In genomic region chr19:48812094-48812929, GRCh38 we compare ENCODE assay signal across 9 cellular contexts. TPM values are rescaled to one million over a fixed set of nuclear protein-coding genes. Genes with fewer than 3 reads are reported as not detected.
DNase-seq lines count a peak whose midpoint lies in the region; ATAC-seq and TF ChIP-seq lines count a peak whose summit lies in the region.
"Had no signal": no experiment of that assay in that cellular context is flagged by ENCODE, and none has a peak within 500 bp of the region (broad histone marks: within the 10 kb centered on the region; RNA-seq: fewer than 3 reads in every experiment).

No MANE protein-coding gene starts in this region.

- H3K27me3 ChIP-seq in dorsolateral prefrontal cortex = no peaks in the 10 kb centered on the region
- H3K27me3 ChIP-seq in liver (ENCODE audit: control insufficient read depth in 4 of 4, insufficient read depth in 4 of 4, low read length in 3 of 4) = no peaks in the 10 kb centered on the region

- peak; percentile 49 for ATAC-seq in HG02571 (IDR thresholded peaks at IDR 0.05; ENCODE audit: unreplicated experiment)

- H3K4me1 ChIP-seq in liver (ENCODE audit: control insufficient read depth in 4 of 4, insufficient read depth in 4 of 4, low read length in 3 of 4) = peaks cover 7 to 57% (median 42%) of the 10 kb centered on the region in 4 donors

- DNase-seq in DMS53 (lab: John Stamatoyannopoulos, UW) = peak; percentile 96
- DNase-seq in NCI-H2171 treated with DMSO at 0.1 percent for 48 hours (lab: John Stamatoyannopoulos, UW) = peak; percentile 98
- peak; percentile 50 for DNase-seq in activated CD4-positive, alpha-beta T cell treated with anti-CD3 and anti-CD28 coated beads, Interleukin-2, amount 50 U/mL, for 1 hour
- peak; percentile 69 to 86 (median 76) for DNase-seq in dorsolateral prefrontal cortex
- DNase-seq in stimulated activated CD4-positive, alpha-beta T cell treated with anti-CD3 and anti-CD28 coated beads, TNF-alpha, amount 100 ng/mL, for 4 hours (ENCODE audit: low read depth in 3 of 3) = peak in 2 of 3 experiments; percentile 26 to 46
- no peak for DNase-seq in HK-2 (ENCODE audit: unreplicated experiment)

- TF ChIP-seq CTCF in dorsolateral prefrontal cortex (IDR thresholded peaks at IDR 0.05 in 54 of 56, conservative IDR thresholded peaks at IDR 0.05 in 2 of 56; ENCODE audit: low read depth in 1 of 56, partially characterized antibody in 56 of 56) = peak in 4 of 56 donors; percentile 2 to 19 (median 10)
- no peak for TF ChIP-seq CTCF in liver (IDR thresholded peaks at IDR 0.05; ENCODE audit: low read depth, low read length, missing input control)

- H3K27ac ChIP-seq in dorsolateral prefrontal cortex = peak overlapping the region; percentile 32 to 96 (median 90)
- H3K27ac ChIP-seq in liver (ENCODE audit: low read depth in 1 of 2, low read length in 2 of 2) = peak overlapping the region; percentile 87 to 91

- WGBS in liver = 7% methylated on average over 39 of the region's 39 CpGs

- H3K36me3 ChIP-seq in liver (ENCODE audit: control insufficient read depth in 4 of 4, insufficient read depth in 3 of 4, low read depth in 1 of 4, low read length in 3 of 4) = peaks cover 0 to 3% (median 0%) of the 10 kb centered on the region in 4 donors

- H3K4me3 ChIP-seq in dorsolateral prefrontal cortex (peak overlapping the region in 58 of 59 donors; percentile 46 to 89 (median 76)), liver (ENCODE audit: low read depth in 1 of 3, low read length in 3 of 3) (peak overlapping the region in 1 of 3 donors; percentile 20)

- intact Hi-C loops in dorsolateral prefrontal cortex (cut with DNase I) = no loop called here

- H3K9me3 ChIP-seq in liver (ENCODE audit: control insufficient read depth in 4 of 4, low read length in 3 of 4) = no peaks in the 10 kb centered on the region

- H3K9ac ChIP-seq in liver (ENCODE audit: low read depth in 1 of 2, low read length in 2 of 2) = peak overlapping the region in 1 of 2 donors; percentile 51

- peak in 1 of 2 donors; percentile 43 for TF ChIP-seq RAD21 in liver (IDR thresholded peaks at IDR 0.05)

TF ChIP-seq in liver, 16 proteins besides CTCF, POLR2A, EP300 and RAD21:
- TF ChIP-seq GABPA (IDR thresholded peaks at IDR 0.05 in 1 of 2, conservative IDR thresholded peaks at IDR 0.05 in 1 of 2) (no peak), EGR1 (IDR thresholded peaks at IDR 0.05; ENCODE audit: low read depth in 2 of 2) (peak; percentile 22 to 43), JUND (IDR thresholded peaks at IDR 0.05) (peak in 1 of 2 donors; percentile 37), MAX (IDR thresholded peaks at IDR 0.05) (no peak), REST (IDR thresholded peaks at IDR 0.05) (no peak), SP1 (IDR thresholded peaks at IDR 0.05) (peak; percentile 98), TAF1 (conservative IDR thresholded peaks at IDR 0.05) (no peak), RXRA (IDR thresholded peaks at IDR 0.05) (peak; percentile 50 to 71), YY1 (IDR thresholded peaks at IDR 0.05) (peak; percentile 71), HNF4G (IDR thresholded peaks at IDR 0.05) (no peak), FOXA1 (IDR thresholded peaks at IDR 0.05) (no peak), NR2F2 (IDR thresholded peaks at IDR 0.05) (no peak), ZBTB33 (IDR thresholded peaks at IDR 0.05) (no peak), HNF4A (conservative IDR thresholded peaks at IDR 0.05) (peak in 1 of 2 donors; percentile 73), FOXA2 (IDR thresholded peaks at IDR 0.05) (no peak), ATF3 (IDR thresholded peaks at IDR 0.05) (no peak)
TF ChIP-seq in liver: peak in this region for 6.

RNA-seq across cellular contexts. Expression of gene BCAT2, which starts 1.5 kb away (rescaled TPM):
- total RNA-seq in dorsolateral prefrontal cortex (10 to 100 TPM; 22.7 to 81.8 (median 38.3) TPM), liver (1 to 10 TPM; 8.9 to 9.2 TPM)
- polyA plus RNA-seq in liver = 10 to 100 TPM in 1 of 2 donors, 1 to 10 TPM in 1; 7.8 to 35.8 TPM

RNA-seq across cellular contexts. Expression of gene HSD17B14, which starts 24.0 kb away (rescaled TPM):
- total RNA-seq in dorsolateral prefrontal cortex (10 to 100 TPM; 13.0 to 46.6 (median 23.0) TPM), liver (10 to 100 TPM in 1 of 2 donors, 1 to 10 TPM in 1; 3.7 to 11.2 TPM)
- 10 to 100 TPM in 1 of 2 donors, 1 to 10 TPM in 1; 4.9 to 12.6 TPM for polyA plus RNA-seq in liver

RNA-seq across cellular contexts. Expression of gene PLEKHA4, which starts 56.1 kb away (rescaled TPM):
- total RNA-seq in dorsolateral prefrontal cortex = 10 to 100 TPM in 15 of 120 experiments, 1 to 10 TPM in 105; 1.2 to 16.5 (median 5.6) TPM
- total RNA-seq in liver = 1 to 10 TPM; 4.4 to 7.3 TPM
- polyA plus RNA-seq in liver = 10 to 100 TPM in 1 of 2 donors, 1 to 10 TPM in 1; 5.3 to 17.2 TPM

RNA-seq across cellular contexts. Expression of gene FGF21, which starts 57.0 kb away (rescaled TPM):
- not detected for total RNA-seq in dorsolateral prefrontal cortex
- 1 to 10 TPM in 1 of 2 donors, not detected in 1; 5.5 TPM for total RNA-seq in liver
- 10 to 100 TPM in 1 of 2 donors, 1 to 10 TPM in 1; 6.5 to 18.5 TPM for polyA plus RNA-seq in liver
- total RNA-seq: T-helper 1 cell treated with Interleukin-12 subunit alpha and Interleukin-12 subunit beta and Interleukin-4 antibody, amounts not matched to agents 30 ng/mL and 1 ng/mL, for 36 hours had no signal

RNA-seq across cellular contexts. Expression of gene FUT1, which starts 59.9 kb away (rescaled TPM):
- total RNA-seq in dorsolateral prefrontal cortex (10 to 100 TPM in 1 of 120 experiments, 1 to 10 TPM in 119; 1.8 to 11.1 (median 5.1) TPM), liver (1 to 10 TPM; 1.3 to 6.8 TPM)
- under 1 TPM; 0.48 to 0.72 TPM for polyA plus RNA-seq in liver
